ENCODE assay signal across 18 cellular contexts in genomic region chr7:14414274-14414986, GRCh38.
DNase-seq lines count a peak whose midpoint lies in the region; ATAC-seq and TF ChIP-seq lines count a peak whose summit lies in the region.
"Had no signal": no experiment of that assay in that cellular context is flagged by ENCODE, and none has a peak within 500 bp of the region (broad histone marks: within the 10 kb centered on the region; RNA-seq: fewer than 3 reads in every experiment).

No MANE protein-coding gene starts in this region.

- H3K27me3 ChIP-seq in left lung = no peaks in the 10 kb centered on the region
- H3K27me3 ChIP-seq in upper lobe of right lung = no peaks in the 10 kb centered on the region
- H3K27me3 ChIP-seq: BLaER1 had no signal

- intact Hi-C loops in Right ventricle myocardium superior (cut with DNase I) = no loop called here
- intact Hi-C loops in left lung (cut with DNase I) = no loop called here
- intact Hi-C loops in upper lobe of right lung (cut with DNase I) = no loop called here

- TF ChIP-seq CTCF in left lung (IDR thresholded peaks at IDR 0.05) = no peak
- no peak for TF ChIP-seq CTCF in upper lobe of right lung (IDR thresholded peaks at IDR 0.05)

- no peaks in the 10 kb centered on the region for H3K36me3 ChIP-seq in left lung
- no peaks in the 10 kb centered on the region for H3K36me3 ChIP-seq in upper lobe of right lung
- H3K36me3 ChIP-seq: BLaER1 had no signal

- H3K4me3 ChIP-seq in left lung (no peak overlapping the region), upper lobe of right lung (no peak overlapping the region)
- H3K4me3 ChIP-seq: BLaER1 had no signal

- no peak overlapping the region for H3K27ac ChIP-seq in left lung
- no peak overlapping the region for H3K27ac ChIP-seq in upper lobe of right lung
- H3K27ac ChIP-seq: 22Rv1, BLaER1 had no signal

- ATAC-seq in Right ventricle myocardium superior (ENCODE audit: poor library complexity) = peak; percentile 96
- peak; percentile 95 for ATAC-seq in left lung
- ATAC-seq in upper lobe of right lung = peak; percentile 43
- ATAC-seq in HG03354 (IDR thresholded peaks at IDR 0.05; ENCODE audit: poor library complexity, severe bottlenecking, unreplicated experiment) = no peak
- ATAC-seq in HG03571 (IDR thresholded peaks at IDR 0.05; ENCODE audit: unreplicated experiment) = no peak

- H3K4me1 ChIP-seq in left lung (no peaks in the 10 kb centered on the region), upper lobe of right lung (no peaks in the 10 kb centered on the region)
- H3K4me1 ChIP-seq: BLaER1 had no signal

- DNase-seq in NCI-H2107 treated with DMSO at 0.1 percent for 48 hours (lab: John Stamatoyannopoulos, UW; ENCODE audit: unreplicated experiment) = peak; percentile 33
- DNase-seq in NCI-H2107 (lab: John Stamatoyannopoulos, UW) = no peak
- no peak for DNase-seq in Right ventricle myocardium superior
- no peak for DNase-seq in left lung
- no peak for DNase-seq in upper lobe of right lung
- DNase-seq in D341Med (ENCODE audit: low spot score) = no peak
- DNase-seq: CD8-positive, alpha-beta memory T cell; H7; NCI-H1105; NCI-H1694; NCI-H2171 treated with DMSO at 0.1 percent for 48 hours; NCI-H446 treated with DMSO at 0.1 percent for 48 hours; NCI-H748 treated with DMSO at 0.1 percent for 48 hours; OCI-M1 had no signal

- H3K9me3 ChIP-seq in left lung (peaks cover 0 to 5% of the 10 kb centered on the region in 2 donors), upper lobe of right lung (no peaks in the 10 kb centered on the region)
- H3K9me3 ChIP-seq: BLaER1 had no signal

Comparison
In these comparisons a context has a peak if more than half of its experiments do, and no peak if none do; other contexts are left out.
1. ATAC-seq: peak in Right ventricle myocardium superior (single experiment), left lung (single experiment) and upper lobe of right lung (single experiment); none in HG03354 (single experiment) and HG03571 (single experiment).